In the genomic region with DNA sequence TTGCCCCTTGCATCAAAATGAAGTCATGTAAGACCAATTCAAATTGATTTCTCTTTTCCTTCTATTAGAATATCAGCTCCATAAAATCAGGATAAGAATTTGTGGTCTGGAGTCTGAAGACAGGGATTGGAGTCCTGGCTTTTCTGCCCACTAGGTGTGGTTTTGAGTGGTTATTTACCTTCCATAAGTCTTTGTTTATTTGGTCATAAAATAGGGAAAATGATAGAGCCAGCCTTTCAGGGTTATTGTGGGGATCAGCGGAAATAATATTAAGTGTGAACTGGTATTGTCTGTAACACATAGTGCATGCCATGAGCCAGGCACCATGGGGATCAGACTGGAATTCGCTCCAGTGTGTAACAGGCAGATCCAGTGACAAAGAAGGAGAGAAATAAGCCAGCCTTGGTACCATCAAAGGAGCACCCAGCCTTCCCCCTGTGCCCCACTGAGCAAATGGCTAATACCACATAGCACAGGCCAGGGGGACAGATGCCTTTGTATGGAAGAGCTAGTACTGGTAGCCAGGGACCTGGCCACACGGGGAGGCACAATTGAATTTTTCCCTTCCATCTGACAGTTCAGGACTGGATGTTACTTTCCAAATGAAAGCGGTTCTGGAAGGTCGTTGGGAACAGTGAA, we compare ENCODE assay signal across 10 cellular contexts.
DNase-seq lines count a peak whose midpoint lies in the region; ATAC-seq and TF ChIP-seq lines count a peak whose summit lies in the region.
"Had no signal": no experiment of that assay in that cellular context is flagged by ENCODE, and none has a peak within 500 bp of the region (broad histone marks: within the 10 kb centered on the region; RNA-seq: fewer than 3 reads in every experiment).

No MANE protein-coding gene starts in this region.

- no peaks in the 10 kb centered on the region for H3K4me1 Mint-ChIP-seq in natural killer cell

- no peaks in the 10 kb centered on the region for H3K79me2 ChIP-seq in MM.1S (ENCODE audit: low read length)
- H3K79me2 ChIP-seq: parathyroid adenoma had no signal

- no peaks in the 10 kb centered on the region for H3F3A ChIP-seq in MM.1S (ENCODE audit: insufficient read depth, low read length)

- DNase-seq in MM.1S, result no peak
- no peak for DNase-seq in mesenchymal stem cell
- DNase-seq in suprapubic skin (ENCODE audit: low spot score in 2 of 2), result no peak
- DNase-seq in natural killer cell, result no peak
- DNase-seq in SIG-M5 (lab: John Stamatoyannopoulos, UW), result no peak
- DNase-seq in NCI-H2196 (lab: John Stamatoyannopoulos, UW; ENCODE audit: unreplicated experiment), result no peak
- DNase-seq: NCI-H187 treated with DMSO at 0.1 percent for 48 hours had no signal

- H4K20me1 ChIP-seq in MM.1S (ENCODE audit: insufficient read depth, low read length), result no peaks in the 10 kb centered on the region

- 73% methylated on average over 5 of the region's 5 CpGs for WGBS in mesenchymal stem cell
- 58% methylated on average over 5 of the region's 5 CpGs for WGBS in suprapubic skin

- intact Hi-C loops in natural killer cell (cut with micrococcal nuclease), result no loop called here

- H3K4me1 ChIP-seq in MM.1S (ENCODE audit: low read length) (peaks cover 11% of the 10 kb centered on the region), mesenchymal stem cell (ENCODE audit: control insufficient read depth, insufficient read depth, low read depth, low read length) (peaks cover 11% of the 10 kb centered on the region), suprapubic skin (peaks cover 19% of the 10 kb centered on the region)
- H3K4me1 ChIP-seq: parathyroid adenoma had no signal

- H3K14ac ChIP-seq in mesenchymal stem cell (ENCODE audit: low read length in 2 of 2), result no peak overlapping the region

- H3K27me3 Mint-ChIP-seq in natural killer cell (ENCODE audit: low read depth in 2 of 2), result peaks cover 3 to 31% of the 10 kb centered on the region in 2 donors

- H2BK15ac ChIP-seq in mesenchymal stem cell (ENCODE audit: low read depth, poor library complexity, severe bottlenecking), result peak overlapping the region; percentile 73

- H2BK120ac ChIP-seq in mesenchymal stem cell (ENCODE audit: low read depth, low read length), result peak overlapping the region; percentile 55

- no peaks in the 10 kb centered on the region for H3K9me2 ChIP-seq in MM.1S (replicated peaks; ENCODE audit: insufficient read depth, low read length)

- H3K27me3 ChIP-seq in MM.1S (replicated peaks; ENCODE audit: insufficient read depth, low read length), result no peaks in the 10 kb centered on the region
- no peaks in the 10 kb centered on the region for H3K27me3 ChIP-seq in mesenchymal stem cell (ENCODE audit: control insufficient read depth in 1 of 2, insufficient read depth in 1 of 2, low read length in 2 of 2)
- H3K27me3 ChIP-seq in suprapubic skin, result peaks cover 3% of the 10 kb centered on the region

- H3K18ac ChIP-seq in mesenchymal stem cell (ENCODE audit: low read depth in 1 of 2, low read length in 2 of 2), result peak overlapping the region; percentile 50 to 69

- H3K27ac Mint-ChIP-seq in natural killer cell, result no peak overlapping the region

- peak overlapping the region; percentile 3 to 69 for H2BK12ac ChIP-seq in mesenchymal stem cell (ENCODE audit: low read length in 2 of 2)

- H3K9me3 Mint-ChIP-seq in natural killer cell, result no peaks in the 10 kb centered on the region

- H3K79me1 ChIP-seq in mesenchymal stem cell (replicated peaks; ENCODE audit: low read length, poor library complexity, severe bottlenecking), result no peaks in the 10 kb centered on the region

- H3K36me3 ChIP-seq in MM.1S (replicated peaks; ENCODE audit: insufficient read depth, low read length) (no peaks in the 10 kb centered on the region), mesenchymal stem cell (ENCODE audit: control insufficient read depth in 1 of 2, insufficient read depth in 2 of 2, low read depth in 1 of 2, low read length in 2 of 2) (no peaks in the 10 kb centered on the region), suprapubic skin (no peaks in the 10 kb centered on the region)

- H4K91ac ChIP-seq in mesenchymal stem cell (ENCODE audit: low read length), result peak overlapping the region; percentile 14

- H3K9ac ChIP-seq in MM.1S (ENCODE audit: low read length), result no peak overlapping the region
- peak overlapping the region; percentile 64 for H3K9ac ChIP-seq in mesenchymal stem cell (ENCODE audit: low read length)
- H3K9ac ChIP-seq: parathyroid adenoma had no signal

- H3K4ac ChIP-seq in mesenchymal stem cell (ENCODE audit: low read depth in 1 of 2, low read length in 2 of 2), result peak overlapping the region in 1 of 2 experiments; percentile 20

- peak overlapping the region; percentile 6; the same call in 1 of the 2 replicates for H3K4me2 ChIP-seq in MM.1S (ENCODE audit: low read depth, low read length)
- no peak overlapping the region for H3K4me2 ChIP-seq in mesenchymal stem cell (ENCODE audit: low read length, poor library complexity, severe bottlenecking)

- no peak overlapping the region for H3K4me3 Mint-ChIP-seq in natural killer cell

- TF ChIP-seq CTCF in MM.1S (IDR thresholded peaks at IDR 0.05; ENCODE audit: low read length) (no peak), suprapubic skin (IDR thresholded peaks at IDR 0.05) (no peak), natural killer cell (IDR thresholded peaks at IDR 0.05) (no peak)

- no peaks in the 10 kb centered on the region for H3K36me3 Mint-ChIP-seq in natural killer cell

- TF ChIP-seq EP300 in suprapubic skin (IDR thresholded peaks at IDR 0.05), result no peak

- H3K4me3 ChIP-seq in MM.1S (ENCODE audit: low read length) (no peak overlapping the region), mesenchymal stem cell (ENCODE audit: insufficient read depth in 1 of 2, low read depth in 1 of 2, low read length in 2 of 2) (peak overlapping the region in 1 of 2 experiments; percentile 21), suprapubic skin (no peak overlapping the region)

- no peak overlapping the region for H3K23ac ChIP-seq in mesenchymal stem cell (ENCODE audit: low read length in 2 of 2)

- ATAC-seq in natural killer cell (no peak), GM18858 (IDR thresholded peaks at IDR 0.05; ENCODE audit: unreplicated experiment) (no peak)

- no peaks in the 10 kb centered on the region for H3K9me3 ChIP-seq in MM.1S (replicated peaks; ENCODE audit: insufficient read depth, low read length)
- no peaks in the 10 kb centered on the region for H3K9me3 ChIP-seq in mesenchymal stem cell (ENCODE audit: control insufficient read depth, low read length)
- no peaks in the 10 kb centered on the region for H3K9me3 ChIP-seq in suprapubic skin

- H4K8ac ChIP-seq in mesenchymal stem cell (ENCODE audit: low read length), result peak overlapping the region; percentile 52

- H2AFZ ChIP-seq in MM.1S (ENCODE audit: low read length), result no peak overlapping the region
- H2AFZ ChIP-seq in mesenchymal stem cell (ENCODE audit: low read depth, low read length), result peak overlapping the region; percentile 57
- H2AFZ ChIP-seq: parathyroid adenoma had no signal

- H2AK5ac ChIP-seq in mesenchymal stem cell (ENCODE audit: low read length, severe bottlenecking), result peak overlapping the region; percentile 78

- peak overlapping the region; percentile 39 for H2BK5ac ChIP-seq in mesenchymal stem cell (ENCODE audit: low read depth, low read length, poor library complexity, severe bottlenecking)

- no peak for TF ChIP-seq POLR2A in suprapubic skin (IDR thresholded peaks at IDR 0.05)

- H3K27ac ChIP-seq in MM.1S (ENCODE audit: low read length) (no peak overlapping the region), cingulate gyrus (ENCODE audit: low read depth, low read length) (peak overlapping the region; percentile 54), mesenchymal stem cell (ENCODE audit: low read length, poor library complexity, severe bottlenecking) (peak overlapping the region; percentile 91), suprapubic skin (peak overlapping the region; percentile 69)
- H3K27ac ChIP-seq: parathyroid adenoma had no signal
